Comparison of ENCODE assay signal across 29 cellular contexts in genomic region chr6:88970301-88970700, GRCh38. TPM values are rescaled to one million over a fixed set of nuclear protein-coding genes. Genes with fewer than 3 reads are reported as not detected.
DNase-seq lines count a peak whose midpoint lies in the region; TF ChIP-seq lines count a peak whose summit lies in the region.
"Had no signal": no experiment of that assay in that cellular context is flagged by ENCODE, and none has a peak within 500 bp of the region (broad histone marks: within the 10 kb centered on the region; RNA-seq: fewer than 3 reads in every experiment).

No MANE protein-coding gene starts in this region.

- H3K14ac ChIP-seq in trophoblast cell (ENCODE audit: low read length): no peak overlapping the region

- no peak overlapping the region for H4K91ac ChIP-seq in trophoblast cell (ENCODE audit: low read depth, low read length)

- no peak overlapping the region for H3K4ac ChIP-seq in trophoblast cell (ENCODE audit: low read depth, low read length)

- H3K9ac ChIP-seq in trophoblast cell (ENCODE audit: low read length): no peak overlapping the region
- H3K9ac ChIP-seq: BLaER1; BLaER1 treated with 17β-estradiol and CSF1 and Interleukin-3, amounts not matched to agents 10 nM and 100 nM had no signal

- H3K79me2 ChIP-seq in trophoblast cell (ENCODE audit: control insufficient read depth, insufficient read depth, low read length, poor library complexity) (no peaks in the 10 kb centered on the region), osteoblast (ENCODE audit: insufficient read depth, low read length) (no peaks in the 10 kb centered on the region)

- H3K27me3 ChIP-seq in trophoblast cell (ENCODE audit: insufficient read depth, low read length): no peaks in the 10 kb centered on the region
- H3K27me3 ChIP-seq in osteoblast (ENCODE audit: insufficient read depth, low read length): peaks cover 4% of the 10 kb centered on the region
- H3K27me3 ChIP-seq: BE2C; BLaER1; BLaER1 treated with 17β-estradiol and CSF1 and Interleukin-3, amounts not matched to agents 10 nM and 100 nM had no signal

- no peak overlapping the region for H2AK5ac ChIP-seq in trophoblast cell (ENCODE audit: low read length)

- H3K27ac ChIP-seq in trophoblast cell (ENCODE audit: low read depth, low read length) (peak overlapping the region; percentile 79), osteoblast (ENCODE audit: low read depth, low read length) (no peak overlapping the region)
- H3K27ac ChIP-seq: 22Rv1; A549; BLaER1; BLaER1 treated with 17β-estradiol and CSF1 and Interleukin-3, amounts not matched to agents 10 nM and 100 nM; C4-2B had no signal

- TF ChIP-seq CTCF in osteoblast (IDR thresholded peaks at IDR 0.05; ENCODE audit: extremely low read depth, low read depth, low read length): no peak

- no peak overlapping the region for H2BK5ac ChIP-seq in trophoblast cell (ENCODE audit: low read depth, low read length, poor library complexity)

- peaks cover 1% of the 10 kb centered on the region for H3K79me1 ChIP-seq in trophoblast cell (ENCODE audit: low read length)

- H3K4me1 ChIP-seq in trophoblast cell (ENCODE audit: control insufficient read depth in 1 of 2, insufficient read depth in 2 of 2, low read length in 2 of 2): no peaks in the 10 kb centered on the region
- no peaks in the 10 kb centered on the region for H3K4me1 ChIP-seq in osteoblast (ENCODE audit: insufficient read depth, low read length)
- H3K4me1 ChIP-seq: A549; BE2C; BLaER1; BLaER1 treated with 17β-estradiol and CSF1 and Interleukin-3, amounts not matched to agents 10 nM and 100 nM had no signal

- peak; percentile 59 for DNase-seq in islet precursor cell
- peak; percentile 87 to 96 for DNase-seq in trophoblast cell
- no peak for DNase-seq in COLO668 (lab: John Stamatoyannopoulos, UW; ENCODE audit: unreplicated experiment)
- DNase-seq in osteoblast (ENCODE audit: insufficient read length, low spot score, missing footprints): no peak
- DNase-seq: 8988T; ACHN; AML-193; BE2C; C1 segment of cervical spinal cord; Caco-2; Calu3; CD4-positive, alpha-beta memory T cell; CD4-positive, alpha-beta T cell; CD4-positive, CD25-positive, alpha-beta regulatory T cell; CD8-positive, alpha-beta memory T cell; CD8-positive, alpha-beta T cell; COR-L47; DMS 273 treated with DMSO at 0.1 percent for 48 hours; DMS153; DMS53; DMS79; DMS79 treated with DMSO at 0.1 percent for 48 hours; DND-41; EL had no signal

- no peak overlapping the region for H3K18ac ChIP-seq in trophoblast cell (ENCODE audit: low read length)

- H4K20me1 ChIP-seq in osteoblast (ENCODE audit: insufficient read depth, low read length): no peaks in the 10 kb centered on the region
- H4K20me1 ChIP-seq: BLaER1; BLaER1 treated with 17β-estradiol and CSF1 and Interleukin-3, amounts not matched to agents 10 nM and 100 nM had no signal

- no peak overlapping the region for H4K8ac ChIP-seq in trophoblast cell (ENCODE audit: low read depth, low read length)

- H3K4me2 ChIP-seq in trophoblast cell (ENCODE audit: low read length) (no peak overlapping the region), osteoblast (ENCODE audit: insufficient read depth, low read length) (no peak overlapping the region)
- H3K4me2 ChIP-seq: A549; BLaER1; BLaER1 treated with 17β-estradiol and CSF1 and Interleukin-3, amounts not matched to agents 10 nM and 100 nM had no signal

- WGBS in trophoblast cell (ENCODE audit: extremely low coverage, insufficient coverage, insufficient read length): no CpG with 5 or more reads among the region's 2 CpGs

- no peak overlapping the region for H2BK12ac ChIP-seq in trophoblast cell (ENCODE audit: low read length)

- H3K4me3 ChIP-seq in trophoblast cell (ENCODE audit: low read depth, low read length) (no peak overlapping the region), osteoblast (ENCODE audit: insufficient read depth, low read length) (no peak overlapping the region)
- H3K4me3 ChIP-seq: A549; BLaER1; BLaER1 treated with 17β-estradiol and CSF1 and Interleukin-3, amounts not matched to agents 10 nM and 100 nM had no signal

- H3K9me3 ChIP-seq in trophoblast cell (ENCODE audit: insufficient read depth, low read depth, low read length): peaks cover 1% of the 10 kb centered on the region
- H3K9me3 ChIP-seq in osteoblast (ENCODE audit: low read depth, low read length): no peaks in the 10 kb centered on the region
- H3K9me3 ChIP-seq: BE2C; BLaER1; BLaER1 treated with 17β-estradiol and CSF1 and Interleukin-3, amounts not matched to agents 10 nM and 100 nM had no signal

- H2AFZ ChIP-seq in trophoblast cell (ENCODE audit: insufficient read depth, low read length, poor library complexity): no peak overlapping the region
- H2AFZ ChIP-seq in osteoblast (ENCODE audit: low read length): no peak overlapping the region

- H3K23ac ChIP-seq in trophoblast cell (ENCODE audit: low read length): no peak overlapping the region

- H4K12ac ChIP-seq in trophoblast cell (ENCODE audit: low read depth, low read length): no peak overlapping the region

- H3K36me3 ChIP-seq in trophoblast cell (ENCODE audit: control insufficient read depth in 1 of 2, insufficient read depth in 2 of 2, low read length in 2 of 2) (no peaks in the 10 kb centered on the region), osteoblast (ENCODE audit: insufficient read depth, low read length) (no peaks in the 10 kb centered on the region)
- H3K36me3 ChIP-seq: BE2C; BLaER1; BLaER1 treated with 17β-estradiol and CSF1 and Interleukin-3, amounts not matched to agents 10 nM and 100 nM had no signal

- H2BK120ac ChIP-seq in trophoblast cell (ENCODE audit: insufficient read depth, low read length, poor library complexity): no peak overlapping the region

RNA-seq across cellular contexts. Expression of gene RNGTT, which starts 6.9 kb away (rescaled TPM):
- polyA plus RNA-seq in trophoblast cell (2013): 9.7 and 9.8 TPM in 2 replicates
- 19.2 and 20.3 TPM in 2 replicates for total RNA-seq in osteoblast

Comparison
In these comparisons a context has a peak if more than half of its experiments do, and no peak if none do; other contexts are left out.
1. DNase-seq: peak in islet precursor cell (single experiment) and trophoblast cell (2 of 2); none in COLO668 (single experiment) and osteoblast (single experiment).